In genomic region chr12:107581616-107582015, GRCh38 we compare ENCODE assay signal across 19 cellular contexts.
A peak's percentile ranks its signal among the peaks of the same experiment; 100 is the strongest.
DNase-seq lines count a peak whose midpoint lies in the region; ATAC-seq, FAIRE-seq and TF ChIP-seq lines count a peak whose summit lies in the region.
"Had no signal": no experiment of that assay in that cellular context is flagged by ENCODE, and none has a peak within 500 bp of the region (broad histone marks: within the 10 kb centered on the region; RNA-seq: fewer than 3 reads in every experiment).

No MANE protein-coding gene starts in this region.

- DNase-seq in left kidney (ENCODE audit: low read depth, low spot score) (peak; percentile 12), kidney (no peak), HT-29 (ENCODE audit: low spot score) (no peak)
- no peak for DNase-seq in activated CD8-positive, alpha-beta memory T cell treated with anti-CD3 and anti-CD28 coated beads, Interleukin-2, amount 50 U/mL, for 48 hours
- DNase-seq: activated CD4-positive, alpha-beta T cell treated with anti-CD3 and anti-CD28 coated beads for 36 hours; activated effector memory CD4-positive, alpha-beta T cell treated with anti-CD3 and anti-CD28 coated beads, Interleukin-2, amount 50 U/mL, for 16 hours; AML-193; KBM-7; NCI-H1105; PC-9 had no signal

- peaks cover 23% of the 10 kb centered on the region for H3K4me1 ChIP-seq in HUES64 (ENCODE audit: insufficient read depth, low read length)
- H3K4me1 ChIP-seq in endocrine pancreas (ENCODE audit: control insufficient read depth, insufficient read depth, low read length), result no peaks in the 10 kb centered on the region
- no peaks in the 10 kb centered on the region for H3K4me1 ChIP-seq in skeletal muscle satellite cell (ENCODE audit: control insufficient read depth, insufficient read depth, low read length)
- no peaks in the 10 kb centered on the region for H3K4me1 ChIP-seq in kidney (ENCODE audit: control insufficient read depth in 1 of 2, insufficient read depth in 1 of 2, low read depth in 1 of 2, low read length in 2 of 2)

- H3K9ac ChIP-seq in HUES64 (ENCODE audit: low read depth, low read length) (no peak overlapping the region; the same call in 1 of the 2 replicates), endocrine pancreas (ENCODE audit: control insufficient read depth, insufficient read depth, low read length) (peak overlapping the region; percentile 10), skeletal muscle satellite cell (ENCODE audit: low read depth, low read length) (no peak overlapping the region), kidney (ENCODE audit: low read length in 2 of 2) (no peak overlapping the region)

- peak overlapping the region; percentile 38 for H3K4me2 ChIP-seq in skeletal muscle satellite cell (ENCODE audit: low read length)
- H3K4me2 ChIP-seq: PC-9 had no signal

- peak overlapping the region; percentile 53 for H3K4me3 ChIP-seq in HUES64 (ENCODE audit: low read length)
- peak overlapping the region; percentile 41 for H3K4me3 ChIP-seq in endocrine pancreas (ENCODE audit: control insufficient read depth, insufficient read depth, low read length)
- no peak overlapping the region for H3K4me3 ChIP-seq in skeletal muscle satellite cell (ENCODE audit: low read length)
- no peak overlapping the region for H3K4me3 ChIP-seq in kidney (ENCODE audit: low read length in 2 of 2)
- H3K4me3 ChIP-seq: PC-9, SK-N-MC, thoracic aorta had no signal

- no peak for ATAC-seq in GM21723 (IDR thresholded peaks at IDR 0.05; ENCODE audit: unreplicated experiment)
- ATAC-seq: activated CD4-positive, alpha-beta T cell treated with anti-CD3 and anti-CD28 coated beads for 36 hours; gastroesophageal sphincter had no signal

- H3K36me3 ChIP-seq in HUES64 (ENCODE audit: insufficient read depth, low read length) (no peaks in the 10 kb centered on the region), endocrine pancreas (ENCODE audit: control insufficient read depth, insufficient read depth, low read length) (no peaks in the 10 kb centered on the region), skeletal muscle satellite cell (ENCODE audit: insufficient read depth, low read length) (no peaks in the 10 kb centered on the region), kidney (ENCODE audit: control insufficient read depth in 1 of 2, insufficient read depth in 2 of 2, low read length in 2 of 2) (no peaks in the 10 kb centered on the region)
- H3K36me3 ChIP-seq: gastroesophageal sphincter, thoracic aorta had no signal

- no peaks in the 10 kb centered on the region for H3K9me3 ChIP-seq in HUES64 (ENCODE audit: insufficient read depth, low read depth, low read length)
- no peaks in the 10 kb centered on the region for H3K9me3 ChIP-seq in endocrine pancreas (ENCODE audit: control insufficient read depth, low read length)
- no peaks in the 10 kb centered on the region for H3K9me3 ChIP-seq in skeletal muscle satellite cell (replicated peaks; ENCODE audit: low read length)
- no peaks in the 10 kb centered on the region for H3K9me3 ChIP-seq in kidney (ENCODE audit: control insufficient read depth in 1 of 2, low read length in 2 of 2)
- H3K9me3 ChIP-seq: thoracic aorta had no signal

- H3K27me3 ChIP-seq in HUES64 (ENCODE audit: insufficient read depth, low read length), result peaks cover 24% of the 10 kb centered on the region
- no peaks in the 10 kb centered on the region for H3K27me3 ChIP-seq in endocrine pancreas (ENCODE audit: control insufficient read depth, insufficient read depth, low read length)
- peaks cover 34% of the 10 kb centered on the region for H3K27me3 ChIP-seq in skeletal muscle satellite cell (ENCODE audit: control insufficient read depth, insufficient read depth, low read length)

- no peak for FAIRE-seq in kidney (lab: Jason Lieb, UNC)
- FAIRE-seq: endothelial cell of umbilical vein, islet of Langerhans had no signal

- H3K27ac ChIP-seq in HUES64 (ENCODE audit: low read depth, low read length) (no peak overlapping the region), kidney (ENCODE audit: low read depth in 2 of 2, low read length in 2 of 2) (no peak overlapping the region)
- H3K27ac ChIP-seq: gastroesophageal sphincter, PC-9, SK-N-MC, thoracic aorta had no signal

- 84% methylated on average over 12 of the region's 12 CpGs for WGBS in HUES64

- intact Hi-C loops in kidney (cut with DNase I), result no loop called here

- TF ChIP-seq CTCF in kidney (IDR thresholded peaks at IDR 0.05; ENCODE audit: borderline replicate concordance, extremely low read depth, insufficient read depth), result no peak

Comparison
In these comparisons a context has a peak if more than half of its experiments do, and no peak if none do; other contexts are left out.
1. H3K4me3 ChIP-seq: peak in HUES64 (single experiment) and endocrine pancreas (single experiment); none in skeletal muscle satellite cell (single experiment) and kidney (0 of 2).